ENCODE assay signal across 1 cellular context in the genomic region with DNA sequence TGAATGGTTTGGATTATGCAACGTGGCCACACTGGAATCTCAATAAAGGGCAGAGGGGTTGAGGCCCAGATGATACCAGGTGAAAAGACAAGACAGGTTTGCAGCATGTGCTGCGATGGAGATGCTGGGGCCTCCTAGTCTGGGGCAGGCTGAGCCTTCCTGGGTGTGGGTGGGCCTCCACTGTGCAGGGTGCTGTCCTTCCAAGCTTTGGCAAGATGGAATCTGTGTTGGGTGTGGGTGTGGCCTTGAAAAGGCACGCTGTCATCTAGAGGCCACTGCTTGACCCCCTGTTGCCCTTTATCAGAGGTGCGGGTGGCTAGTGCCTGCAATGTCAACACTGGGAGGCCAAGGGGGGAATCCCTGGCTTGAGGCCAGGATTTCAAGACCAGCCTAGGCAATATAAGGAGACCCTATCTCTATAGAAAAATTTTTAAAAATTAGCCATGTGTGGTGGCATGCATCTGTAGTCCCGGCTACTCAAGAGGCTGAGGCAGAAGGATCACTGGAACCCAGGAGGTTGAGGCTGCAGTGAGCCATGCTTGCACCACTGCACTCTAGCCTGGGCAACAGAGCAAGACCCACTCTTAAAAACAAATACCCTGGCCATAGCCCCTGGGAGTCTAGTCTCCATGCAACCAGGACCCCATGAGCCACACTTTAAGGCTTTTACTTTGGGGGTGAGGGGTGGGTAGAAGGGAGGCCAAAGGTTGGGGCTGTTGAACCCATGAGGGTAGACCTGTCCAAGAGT.
A peak's percentile ranks its signal among the peaks of the same experiment; 100 is the strongest.
TF ChIP-seq lines count a peak whose summit lies in the region.

No MANE protein-coding gene starts in this region.

TF ChIP-seq in HepG2, 621 proteins besides CTCF, POLR2A, EP300 and RAD21 (continued from another document):
- TF ChIP-seq, protein P1, sequence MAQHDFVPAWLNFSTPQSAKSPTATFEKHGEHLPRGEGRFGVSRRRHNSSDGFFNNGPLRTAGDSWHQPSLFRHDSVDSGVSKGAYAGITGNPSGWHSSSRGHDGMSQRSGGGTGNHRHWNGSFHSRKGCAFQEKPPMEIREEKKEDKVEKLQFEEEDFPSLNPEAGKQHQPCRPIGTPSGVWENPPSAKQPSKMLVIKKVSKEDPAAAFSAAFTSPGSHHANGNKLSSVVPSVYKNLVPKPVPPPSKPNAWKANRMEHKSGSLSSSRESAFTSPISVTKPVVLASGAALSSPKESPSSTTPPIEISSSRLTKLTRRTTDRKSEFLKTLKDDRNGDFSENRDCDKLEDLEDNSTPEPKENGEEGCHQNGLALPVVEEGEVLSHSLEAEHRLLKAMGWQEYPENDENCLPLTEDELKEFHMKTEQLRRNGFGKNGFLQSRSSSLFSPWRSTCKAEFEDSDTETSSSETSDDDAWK (CRISPR knock-in tag; IDR thresholded peaks at IDR 0.05): no peak
- TF ChIP-seq TGIF2 (CRISPR knock-in tag; IDR thresholded peaks at IDR 0.05): no peak
- peak; percentile 11 for TF ChIP-seq TEAD3 (CRISPR knock-in tag; optimal IDR thresholded peaks at IDR 0.05; ENCODE audit: borderline replicate concordance)
- TF ChIP-seq ZNF839 (CRISPR knock-in tag; IDR thresholded peaks at IDR 0.05; ENCODE audit: borderline replicate concordance): no peak
- TF ChIP-seq PPARG (CRISPR knock-in tag; conservative IDR thresholded peaks at IDR 0.05): no peak
- 0 out of 2 replicates have a peak, but pooled peaks have one; percentile 6 for TF ChIP-seq SP5 (CRISPR knock-in tag; IDR thresholded peaks at IDR 0.05; ENCODE audit: borderline replicate concordance, low read depth)
- TF ChIP-seq ARID3A (IDR thresholded peaks at IDR 0.05; ENCODE audit: low read depth, low read length): no peak
- TF ChIP-seq FOXP1 (IDR thresholded peaks at IDR 0.05): no peak
- TF ChIP-seq FOXP1 (CRISPR knock-in tag; IDR thresholded peaks at IDR 0.05): 0 out of 2 replicates have a peak, but pooled peaks have one; percentile 25
- 0 out of 2 replicates have a peak, but pooled peaks have one; percentile 47 for TF ChIP-seq ARID5B (CRISPR knock-in tag; IDR thresholded peaks at IDR 0.05)
- TF ChIP-seq FOXK2 (IDR thresholded peaks at IDR 0.05): no peak
- no peak for TF ChIP-seq ZNF530 (CRISPR knock-in tag; IDR thresholded peaks at IDR 0.05; ENCODE audit: low read depth)
- TF ChIP-seq HES4 (CRISPR knock-in tag; IDR thresholded peaks at IDR 0.05; ENCODE audit: borderline replicate concordance): no peak
- no peak for TF ChIP-seq ETV6 (CRISPR knock-in tag; conservative IDR thresholded peaks at IDR 0.05)
- peak; percentile 33 for TF ChIP-seq SALL1 (CRISPR knock-in tag; IDR thresholded peaks at IDR 0.05)
- TF ChIP-seq REPIN1 (CRISPR knock-in tag; IDR thresholded peaks at IDR 0.05; ENCODE audit: borderline replicate concordance, low read depth): 0 out of 2 replicates have a peak, but pooled peaks have one; percentile 34
- 0 out of 2 replicates have a peak, but pooled peaks have one; percentile 21 for TF ChIP-seq HNF4A (CRISPR knock-in tag; IDR thresholded peaks at IDR 0.05)
- 0 out of 2 replicates have a peak, but pooled peaks have one; percentile 27 for TF ChIP-seq MTA1 (CRISPR knock-in tag; IDR thresholded peaks at IDR 0.05; ENCODE audit: borderline replicate concordance)
- no peak for TF ChIP-seq ZNF816 (CRISPR knock-in tag; IDR thresholded peaks at IDR 0.05; ENCODE audit: borderline replicate concordance)
- no peak for TF ChIP-seq ZNF280B (CRISPR knock-in tag; IDR thresholded peaks at IDR 0.05; ENCODE audit: borderline replicate concordance)
- TF ChIP-seq RORA (CRISPR knock-in tag; IDR thresholded peaks at IDR 0.05): no peak
- TF ChIP-seq, protein P2, sequence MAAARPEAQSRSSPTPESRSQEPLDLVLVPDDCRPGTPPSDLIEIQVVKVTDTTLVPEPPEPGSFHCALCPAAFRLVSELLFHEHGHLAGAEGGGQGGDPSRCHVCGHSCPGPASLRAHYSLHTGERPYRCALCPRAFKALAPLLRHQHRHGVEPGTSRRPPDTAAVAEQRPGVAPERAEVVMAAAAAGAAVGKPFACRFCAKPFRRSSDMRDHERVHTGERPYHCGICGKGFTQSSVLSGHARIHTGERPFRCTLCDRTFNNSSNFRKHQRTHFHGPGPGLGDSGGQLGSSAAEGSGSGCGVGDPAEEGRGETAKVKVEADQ (CRISPR knock-in tag; IDR thresholded peaks at IDR 0.05; ENCODE audit: borderline replicate concordance): no peak; the same call in 1 of the 2 replicates
- no peak for TF ChIP-seq ZNF746 (CRISPR knock-in tag; IDR thresholded peaks at IDR 0.05)
- TF ChIP-seq SRSF9 (IDR thresholded peaks at IDR 0.05; ENCODE audit: borderline replicate concordance, insufficient read depth, low read depth, low read length, poor library complexity, severe bottlenecking): no peak
- TF ChIP-seq NR2F1 (CRISPR knock-in tag; IDR thresholded peaks at IDR 0.05): peak; percentile 59 to 72; a peak in 2 of 4 replicates
- TF ChIP-seq NCOA2 (CRISPR knock-in tag; IDR thresholded peaks at IDR 0.05): peak; percentile 50; the same call in 1 of the 2 replicates
- peak; percentile 78 for TF ChIP-seq ZNF121 (CRISPR knock-in tag; IDR thresholded peaks at IDR 0.05)
